Comparison of ENCODE assay signal across 17 cellular contexts in the genomic region with DNA sequence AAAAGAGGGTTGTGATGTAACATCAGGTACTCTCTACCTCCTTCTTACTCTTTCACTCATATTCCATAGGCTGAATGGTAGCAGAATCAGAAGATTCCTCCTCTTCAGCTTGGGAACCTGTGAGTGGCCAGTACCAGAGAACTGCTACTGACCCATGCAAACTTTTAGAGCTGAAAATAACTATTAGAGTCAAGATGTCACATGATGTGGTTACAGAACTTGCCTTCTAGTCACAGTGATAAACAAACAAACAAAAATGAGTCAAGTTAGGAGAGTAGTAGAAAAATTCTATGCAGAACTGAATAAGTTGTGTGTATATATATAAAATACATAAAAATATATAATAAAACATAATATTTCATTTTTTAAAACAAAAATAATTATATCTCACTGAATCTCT. TPM values are rescaled to one million over a fixed set of nuclear protein-coding genes. Genes with fewer than 3 reads are reported as not detected.
DNase-seq lines count a peak whose midpoint lies in the region; ATAC-seq and TF ChIP-seq lines count a peak whose summit lies in the region.
"Had no signal": no experiment of that assay in that cellular context is flagged by ENCODE, and none has a peak within 500 bp of the region (broad histone marks: within the 10 kb centered on the region; RNA-seq: fewer than 3 reads in every experiment).

No MANE protein-coding gene starts in this region.

- H3K9me3 ChIP-seq in sigmoid colon: no peaks in the 10 kb centered on the region

- H3K36me3 ChIP-seq in sigmoid colon: no peaks in the 10 kb centered on the region

- no peak overlapping the region for H3K27ac Mint-ChIP-seq in natural killer cell
- H3K27ac Mint-ChIP-seq: B cell had no signal

- TF ChIP-seq POLR2A in sigmoid colon (IDR thresholded peaks at IDR 0.05): no peak

- H3K27me3 ChIP-seq in sigmoid colon: no peaks in the 10 kb centered on the region

- no peak overlapping the region for H3K4me3 ChIP-seq in sigmoid colon

- H3K36me3 Mint-ChIP-seq in natural killer cell: no peaks in the 10 kb centered on the region

- H3K4me1 ChIP-seq in sigmoid colon: peaks cover 0 to 45% (median 30%) of the 10 kb centered on the region in 4 donors

- peaks cover 34 to 48% of the 10 kb centered on the region in 2 donors for H3K4me1 Mint-ChIP-seq in natural killer cell

- H3K9me3 Mint-ChIP-seq in natural killer cell: no peaks in the 10 kb centered on the region

- TF ChIP-seq CTCF in sigmoid colon (IDR thresholded peaks at IDR 0.05) (no peak), natural killer cell (IDR thresholded peaks at IDR 0.05) (no peak)

- intact Hi-C loops in sigmoid colon (cut with DNase I): no loop called here
- intact Hi-C loops in natural killer cell (cut with micrococcal nuclease): no loop called here

- H3K4me3 Mint-ChIP-seq in natural killer cell: no peak overlapping the region
- H3K4me3 Mint-ChIP-seq: B cell; naive thymus-derived CD4-positive, alpha-beta T cell had no signal

- TF ChIP-seq EP300 in sigmoid colon (IDR thresholded peaks at IDR 0.05): no peak

- peak overlapping the region in 3 of 4 donors; percentile 83 to 87 (median 84) for H3K27ac ChIP-seq in sigmoid colon

- peak; percentile 47 for ATAC-seq in GM19035 (IDR thresholded peaks at IDR 0.05; ENCODE audit: unreplicated experiment)
- peak; percentile 44 for ATAC-seq in HG02571 (IDR thresholded peaks at IDR 0.05; ENCODE audit: unreplicated experiment)
- ATAC-seq in HG03354 (IDR thresholded peaks at IDR 0.05; ENCODE audit: poor library complexity, severe bottlenecking, unreplicated experiment): peak; percentile 59
- no peak for ATAC-seq in natural killer cell
- ATAC-seq: naive thymus-derived CD4-positive, alpha-beta T cell had no signal

- no peak for DNase-seq in sigmoid colon
- no peak for DNase-seq in nucleus accumbens (lab: John Stamatoyannopoulos, UW)
- no peak for DNase-seq in T-helper 9 cell
- DNase-seq in natural killer cell: no peak
- DNase-seq: activated CD8-positive, alpha-beta memory T cell treated with anti-CD3 and anti-CD28 coated beads, Interleukin-2, amount 50 U/mL, for 48 hours; activated naive CD4-positive, alpha-beta T cell; cortex of kidney; naive thymus-derived CD4-positive, alpha-beta T cell; NCI-H1105 treated with DMSO at 0.1 percent for 48 hours; NCI-H226; SHP77 had no signal

- no peaks in the 10 kb centered on the region for H3K27me3 Mint-ChIP-seq in natural killer cell (ENCODE audit: low read depth in 2 of 2)
- H3K27me3 Mint-ChIP-seq: naive thymus-derived CD4-positive, alpha-beta T cell had no signal

RNA-seq across cellular contexts. Expression of a gene that starts 47.6 kb away (rescaled TPM):
- total RNA-seq in sigmoid colon (100 to 1,000 TPM in 2 of 4 donors, 10 to 100 TPM in 2; 52.9 to 153 (median 95.8) TPM), natural killer cell (100 to 1,000 TPM; 306 to 365 (median 343) TPM)
- polyA plus RNA-seq in sigmoid colon: 10 to 100 TPM; 34.8 to 49.5 (median 35.8) TPM
- total RNA-seq: lung microvascular endothelial cell, pulmonary artery endothelial cell had no signal

Comparison
In these comparisons a context has a peak if more than half of its experiments do, and no peak if none do; other contexts are left out.
1. ATAC-seq: peak in GM19035 (single experiment), HG02571 (single experiment) and HG03354 (single experiment); none in natural killer cell (0 of 3).